ENCODE assay signal across 19 cellular contexts in genomic region chr2:129277611-129278010, GRCh38.
DNase-seq lines count a peak whose midpoint lies in the region; ATAC-seq and TF ChIP-seq lines count a peak whose summit lies in the region.
"Had no signal": no experiment of that assay in that cellular context is flagged by ENCODE, and none has a peak within 500 bp of the region (broad histone marks: within the 10 kb centered on the region; RNA-seq: fewer than 3 reads in every experiment).

No MANE protein-coding gene starts in this region.

- CTCF ChIA-PET in MCF 10A (lab: Yijun Ruan, JAX), result no interaction called here

- no TSS peak for BruUV-seq in MCF 10A (replicated peaks; lab: Mats Ljungman, UMichigan)

- no peak overlapping the region for H3K27ac ChIP-seq in breast epithelium
- H3K27ac ChIP-seq in foreskin keratinocyte, result no peak overlapping the region
- no peak overlapping the region for H3K27ac ChIP-seq in vagina
- H3K27ac ChIP-seq: A549, GM23248, PC-9 had no signal

- DNase-seq in MCF 10A (ENCODE audit: unreplicated experiment) (peak; percentile 20), breast epithelium (ENCODE audit: low spot score in 2 of 2) (no peak), NT2/D1 (ENCODE audit: low read depth, low spot score) (peak; percentile 15), foreskin keratinocyte (peak; percentile 7 to 17), KBM-7 (no peak), vagina (ENCODE audit: extremely low spot score in 2 of 2) (no peak)
- DNase-seq in effector memory CD8-positive, alpha-beta T cell, result no peak
- DNase-seq: Caco-2; CD4-positive, CD25-positive, alpha-beta regulatory T cell; GM23248; NCI-H2081 treated with DMSO at 0.1 percent for 48 hours; NCI-H345; NCI-H82; PC-9 had no signal

- H3K27me3 ChIP-seq in breast epithelium (no peaks in the 10 kb centered on the region), NT2/D1 (ENCODE audit: insufficient read depth, insufficient read length) (no peaks in the 10 kb centered on the region), foreskin keratinocyte (peaks cover 3% of the 10 kb centered on the region), vagina (no peaks in the 10 kb centered on the region)

- intact Hi-C loops in MCF 10A (cut with micrococcal nuclease), result no loop called here
- intact Hi-C loops in breast epithelium (cut with DNase I; ENCODE audit: low total_unique reads), result no loop called here
- intact Hi-C loops in vagina (cut with DNase I), result no loop called here

- no peak overlapping the region for H3K27ac Mint-ChIP-seq in MCF 10A (ENCODE audit: low read depth, unreplicated experiment)
- no peak overlapping the region for H3K27ac Mint-ChIP-seq in effector memory CD8-positive, alpha-beta T cell
- H3K27ac Mint-ChIP-seq: CD4-positive, CD25-positive, alpha-beta regulatory T cell had no signal

- TF ChIP-seq CTCF in MCF 10A (IDR thresholded peaks at IDR 0.05; ENCODE audit: unreplicated experiment) (no peak), breast epithelium (IDR thresholded peaks at IDR 0.05) (no peak), foreskin keratinocyte (conservative IDR thresholded peaks at IDR 0.05) (no peak), vagina (IDR thresholded peaks at IDR 0.05) (no peak)

- TF ChIP-seq POLR2A in breast epithelium (IDR thresholded peaks at IDR 0.05), result no peak
- TF ChIP-seq POLR2A in vagina (IDR thresholded peaks at IDR 0.05), result no peak

- H3K9me3 Mint-ChIP-seq in MCF 10A (ENCODE audit: unreplicated experiment), result no peaks in the 10 kb centered on the region
- H3K9me3 Mint-ChIP-seq in effector memory CD8-positive, alpha-beta T cell, result peaks cover 0 to 2% of the 10 kb centered on the region in 2 donors

- H3K9me3 ChIP-seq in breast epithelium (peaks cover 0 to 10% of the 10 kb centered on the region in 2 donors), NT2/D1 (ENCODE audit: insufficient read depth, low read length) (peaks cover 4% of the 10 kb centered on the region; the same call in 1 of the 2 replicates), vagina (no peaks in the 10 kb centered on the region)
- H3K9me3 ChIP-seq: A549, Caco-2 had no signal

- no peak overlapping the region for H3K9ac ChIP-seq in NT2/D1 (ENCODE audit: insufficient read length, low read depth)
- H3K9ac ChIP-seq: GM23248 had no signal

- no peaks in the 10 kb centered on the region for H3K36me3 Mint-ChIP-seq in MCF 10A (ENCODE audit: insufficient read depth, unreplicated experiment)
- no peaks in the 10 kb centered on the region for H3K36me3 Mint-ChIP-seq in effector memory CD8-positive, alpha-beta T cell (ENCODE audit: insufficient read depth)
- H3K36me3 Mint-ChIP-seq: CD4-positive, CD25-positive, alpha-beta regulatory T cell had no signal

- in situ Hi-C loops in KBM-7 (cut with MboI; ENCODE audit: low pct_unique_long_range_greater_than_20kb, low sequenced_read_pairs), result no loop called here

- POLR2A ChIA-PET in MCF 10A (lab: Yijun Ruan, JAX), result interaction anchor here (0.5 to 0.9 kb wide), 4 partner anchors 11 to 1057 kb away, joined by 3 read pairs; no protein-coding TSS in a partner anchor

- H3K27me3 Mint-ChIP-seq in MCF 10A (ENCODE audit: insufficient read depth, unreplicated experiment), result no peaks in the 10 kb centered on the region
- no peaks in the 10 kb centered on the region for H3K27me3 Mint-ChIP-seq in effector memory CD8-positive, alpha-beta T cell
- H3K27me3 Mint-ChIP-seq: CD4-positive, CD25-positive, alpha-beta regulatory T cell had no signal

- no peaks in the 10 kb centered on the region for H3K4me1 Mint-ChIP-seq in MCF 10A (ENCODE audit: insufficient read depth, unreplicated experiment)
- no peaks in the 10 kb centered on the region for H3K4me1 Mint-ChIP-seq in effector memory CD8-positive, alpha-beta T cell (ENCODE audit: low read depth in 2 of 2)
- H3K4me1 Mint-ChIP-seq: CD4-positive, CD25-positive, alpha-beta regulatory T cell had no signal

- H3K4me3 ChIP-seq in breast epithelium (no peak overlapping the region), NT2/D1 (ENCODE audit: insufficient read length, low read depth) (no peak overlapping the region), vagina (no peak overlapping the region)
- H3K4me3 ChIP-seq: A549, GM23248, K562, PC-9 had no signal

- H3K4me3 Mint-ChIP-seq in MCF 10A (ENCODE audit: unreplicated experiment), result no peak overlapping the region
- H3K4me3 Mint-ChIP-seq in effector memory CD8-positive, alpha-beta T cell, result no peak overlapping the region
- H3K4me3 Mint-ChIP-seq: CD4-positive, CD25-positive, alpha-beta regulatory T cell had no signal

- H3K4me1 ChIP-seq in breast epithelium (no peaks in the 10 kb centered on the region), NT2/D1 (ENCODE audit: insufficient read depth, insufficient read length) (no peaks in the 10 kb centered on the region), foreskin keratinocyte (no peaks in the 10 kb centered on the region), vagina (no peaks in the 10 kb centered on the region)
- H3K4me1 ChIP-seq: A549, Caco-2 had no signal

- ATAC-seq in foreskin keratinocyte, result peak; percentile 61
- ATAC-seq in effector memory CD8-positive, alpha-beta T cell (replicated peaks), result no peak
- ATAC-seq in HG02588 (IDR thresholded peaks at IDR 0.05; ENCODE audit: unreplicated experiment), result no peak
- ATAC-seq: A549, HCT116, K562, Right ventricle myocardium inferior had no signal

- H3K36me3 ChIP-seq in breast epithelium, result no peaks in the 10 kb centered on the region
- no peaks in the 10 kb centered on the region for H3K36me3 ChIP-seq in NT2/D1 (ENCODE audit: insufficient read depth, insufficient read length, low read length)
- H3K36me3 ChIP-seq in vagina, result no peaks in the 10 kb centered on the region

Comparison
In these comparisons a context has a peak if more than half of its experiments do, and no peak if none do; other contexts are left out.
1. DNase-seq: peak in MCF 10A (single experiment), NT2/D1 (single experiment) and foreskin keratinocyte (2 of 2); none in breast epithelium (0 of 2), effector memory CD8-positive, alpha-beta T cell (0 of 3), KBM-7 (single experiment) and vagina (0 of 2).